Comparison of ENCODE assay signal across 8 cellular contexts in the genomic region with DNA sequence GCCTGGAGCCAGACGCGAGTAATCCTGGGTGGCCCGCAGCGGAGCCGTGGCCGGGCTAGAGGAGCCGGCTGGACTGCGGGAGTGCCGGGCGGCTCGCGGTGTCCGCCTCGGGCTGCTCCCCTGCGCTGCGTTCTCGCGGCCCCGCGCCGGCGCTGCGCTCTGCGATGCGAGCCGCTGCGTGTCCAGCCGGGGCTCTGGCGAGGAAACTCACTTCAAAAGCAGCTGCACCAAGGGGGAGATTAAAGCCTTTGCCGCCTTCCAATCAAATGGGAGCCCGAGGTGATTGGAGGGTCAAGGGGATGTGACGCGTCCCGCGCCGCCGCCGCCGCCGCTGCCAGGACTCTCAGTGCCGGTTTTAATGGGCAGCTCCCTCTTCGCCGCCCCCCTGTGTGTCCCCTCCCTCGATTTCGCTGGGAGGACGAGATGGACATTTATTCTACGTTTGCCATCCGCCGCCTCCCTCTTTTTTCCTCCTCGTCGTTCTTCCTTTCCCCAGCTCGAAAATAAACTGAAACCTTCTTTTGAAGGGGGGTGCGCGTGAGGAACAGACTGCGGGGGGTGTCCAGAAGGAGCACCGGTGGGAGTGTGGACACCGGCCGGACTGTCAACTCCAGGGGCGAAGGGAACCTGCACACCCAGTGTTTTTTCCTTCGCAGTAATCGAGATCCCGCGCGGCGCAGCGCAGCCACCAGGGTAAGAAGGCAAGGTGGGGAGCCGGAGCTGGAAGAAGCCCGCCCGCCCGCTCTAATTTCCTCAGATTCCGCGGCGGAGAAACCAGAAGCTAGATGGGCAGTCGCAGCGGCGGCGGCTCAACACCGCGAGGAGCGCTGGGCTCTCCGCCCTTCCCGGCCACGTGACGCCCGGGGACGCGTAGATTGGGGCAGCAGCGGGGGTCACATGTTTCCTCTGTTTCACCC. TPM values are rescaled to one million over a fixed set of nuclear protein-coding genes. Genes with fewer than 3 reads are reported as not detected.
DNase-seq lines count a peak whose midpoint lies in the region; ATAC-seq lines count a peak whose summit lies in the region.

ZNF503 (minus strand) TSS at position 196 of the 917 bp plus-strand sequence. CDS start 345 bp downstream, outside the sequence.

- DNase-seq in ELF-1 (ENCODE audit: low read depth, low spot score) (peak; percentile 98), Kasumi-1 (lab: John Stamatoyannopoulos, UW) (peak; percentile 99), RPMI7951 (ENCODE audit: low read depth) (peak; percentile 96), T47D (ENCODE audit: low read depth in 1 of 2, low spot score in 1 of 2) (peak; percentile 98 to 100)

- ATAC-seq in GM21723 (IDR thresholded peaks at IDR 0.05; ENCODE audit: unreplicated experiment), result peak; percentile 58
- ATAC-seq in HG02623 (IDR thresholded peaks at IDR 0.05; ENCODE audit: unreplicated experiment), result no peak

- H3K4me1 ChIP-seq in rectal smooth muscle tissue (ENCODE audit: control insufficient read depth, insufficient read depth, low read length), result peaks cover 6% of the 10 kb centered on the region

- peak within 1 kb of the TSS; percentile 96 for H3K27ac ChIP-seq in rectal smooth muscle tissue (ENCODE audit: low read depth, low read length)

- peak within 1 kb of the TSS; percentile 77 for H3K9ac ChIP-seq in rectal smooth muscle tissue (ENCODE audit: low read length)

- peak within 1 kb of the TSS; percentile 45 for H3K4me3 ChIP-seq in iPS-11a (ENCODE audit: low read depth, low read length)
- H3K4me3 ChIP-seq in rectal smooth muscle tissue (ENCODE audit: low read length), result peak within 1 kb of the TSS; percentile 98

- in situ Hi-C loops in T47D (cut with HindIII; ENCODE audit: low pct_unique_long_range_greater_than_20kb, low sequenced_read_pairs), result no loop called here

- peaks cover 3% of the 10 kb centered on the region for H3K36me3 ChIP-seq in rectal smooth muscle tissue (ENCODE audit: control insufficient read depth, insufficient read depth, low read length)

- no peaks in the 10 kb centered on the region for H3K27me3 ChIP-seq in rectal smooth muscle tissue (ENCODE audit: control insufficient read depth, insufficient read depth, low read length)

RNA-seq across cellular contexts. Expression of gene ZNF503, which starts in this region (rescaled TPM):
- 2.2 TPM in 2 replicates for total RNA-seq in RPMI7951 (2014; rRNA removed; shearing (Covaris generic))
